Comparison of ENCODE assay signal across 35 cellular contexts in the genomic region with DNA sequence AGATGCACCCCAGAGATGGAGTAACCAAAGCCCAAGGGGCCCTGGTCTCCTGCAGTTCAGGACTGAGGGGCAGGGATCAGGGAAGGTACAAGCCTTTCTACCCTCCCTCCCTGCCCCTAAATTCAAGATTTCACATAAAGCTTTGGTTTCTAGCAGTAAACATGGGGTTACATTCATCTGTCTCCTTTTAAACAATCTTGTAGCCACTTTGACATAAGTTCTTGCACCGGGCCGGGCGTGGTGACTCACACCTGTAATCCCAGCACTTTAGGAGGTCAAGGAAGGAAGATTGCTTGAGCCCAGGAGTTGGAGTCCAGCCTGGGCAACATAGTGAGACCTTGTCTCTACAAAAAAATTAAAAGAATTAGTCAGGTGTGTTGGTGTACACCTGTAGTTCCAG. TPM values are rescaled to one million over a fixed set of nuclear protein-coding genes. Genes with fewer than 3 reads are reported as not detected.
"Had no signal": no experiment of that assay in that cellular context is flagged by ENCODE, and none has a peak within 500 bp of the region (broad histone marks: within the 10 kb centered on the region; RNA-seq: fewer than 3 reads in every experiment).

No MANE protein-coding gene starts in this region.

- H3K9me3 ChIP-seq: adrenal gland, body of pancreas, colonic mucosa, esophagus squamous epithelium, gastroesophageal sphincter had no signal

- H3K27me3 Mint-ChIP-seq: activated B cell treated with CpG ODN at 0.5 μM for 24 hours; activated naive CD4-positive, alpha-beta T cell treated with anti-CD3 and anti-CD28 coated beads, Interleukin-2, amount 50 U/mL, for 24 hours; activated naive CD8-positive, alpha-beta T cell treated with anti-CD3 and anti-CD28 coated beads for 36 hours; activated naive CD8-positive, alpha-beta T cell treated with anti-CD3 and anti-CD28 coated beads, Interleukin-2, amount 50 U/mL, for 24 hours; T-helper 17 cell had no signal

- FAIRE-seq: endometrium, endothelial cell of umbilical vein had no signal

- H3K4me3 ChIP-seq: adrenal gland, body of pancreas, colonic mucosa, esophagus squamous epithelium, gastroesophageal sphincter had no signal

- H3K4me3 Mint-ChIP-seq: activated B cell treated with CpG ODN at 0.5 μM for 24 hours; activated naive CD4-positive, alpha-beta T cell treated with anti-CD3 and anti-CD28 coated beads for 36 hours; activated naive CD4-positive, alpha-beta T cell treated with anti-CD3 and anti-CD28 coated beads, Interleukin-2, amount 50 U/mL, for 24 hours; activated naive CD8-positive, alpha-beta T cell treated with anti-CD3 and anti-CD28 coated beads for 36 hours; activated naive CD8-positive, alpha-beta T cell treated with anti-CD3 and anti-CD28 coated beads, Interleukin-2, amount 50 U/mL, for 24 hours; activated T-cell treated with anti-CD3 and anti-CD28 coated beads, Interleukin-2, amount 50 U/mL, for 4 hours; activated T-helper 1 cell treated with anti-CD3 and anti-CD28 coated beads, Interleukin-12 subunit alpha, Interleukin-12 subunit beta, Interleukin-2, Interleukin-4 antibody, amounts not matched to agents 30 ng/mL and 10 ng/mL and 1 ng/mL, durations not matched to agents 14 hours and 24 hours and 36 hours; T-helper 17 cell; T-helper 2 cell treated with Interferon-gamma antibody and Interleukin-4, amounts not matched to agents 5 μg/mL and 100 μg/mL, for 36 hours had no signal

- DNase-seq: activated B cell treated with CpG ODN at 0.5 μM for 24 hours; activated CD4-positive, alpha-beta T cell treated with anti-CD3 and anti-CD28 coated beads for 48 hours; activated CD4-positive, alpha-beta T cell treated with anti-CD3 and anti-CD28 coated beads, Interleukin-2, amount 50 U/mL, for 1 hour; activated CD4-positive, alpha-beta T cell treated with anti-CD3 and anti-CD28 coated beads, Interleukin-2, amount 50 U/mL, for 48 hours; activated CD8-positive, alpha-beta memory T cell treated with anti-CD3 and anti-CD28 coated beads, Interleukin-2, amount 50 U/mL, for 48 hours; activated effector memory CD4-positive, alpha-beta T cell treated with anti-CD3 and anti-CD28 coated beads, Interleukin-2, amount 50 U/mL, for 16 hours; activated naive CD4-positive, alpha-beta T cell treated with anti-CD3 and anti-CD28 coated beads for 36 hours; activated naive CD8-positive, alpha-beta T cell treated with anti-CD3 and anti-CD28 coated beads for 36 hours; activated naive CD8-positive, alpha-beta T cell treated with anti-CD3 and anti-CD28 coated beads, Interleukin-2, amount 50 U/mL, for 24 hours; activated T-cell treated with anti-CD3 and anti-CD28 coated beads for 4 hours; activated T-cell treated with anti-CD3 and anti-CD28 coated beads, Interleukin-2, amount 50 U/mL, for 4 hours; amygdala; aorta; body of pancreas; caudate nucleus; cerebellar nuclear complex; colonic mucosa; effector CD8-positive, alpha-beta T cell; esophagus squamous epithelium; foreskin melanocyte; T-helper 1 cell; T-helper 17 cell; T1000; WERI-Rb-1 had no signal

- ATAC-seq: activated CD4-positive, CD25-positive, alpha-beta regulatory T cell treated with anti-CD3 and anti-CD28 coated beads, Interleukin-2, amount 50 U/mL, for 24 hours; activated naive CD8-positive, alpha-beta T cell treated with anti-CD3 and anti-CD28 coated beads, Interleukin-2, amount 50 U/mL, for 24 hours; activated T-cell treated with anti-CD3 and anti-CD28 coated beads, Interleukin-2, amount 50 U/mL, for 4 hours; body of pancreas; gastroesophageal sphincter; T-helper 17 cell had no signal

- H3K27ac ChIP-seq: body of pancreas, colonic mucosa, epithelial cell of prostate, esophagus squamous epithelium, gastroesophageal sphincter, WERI-Rb-1 had no signal

- H3K9me3 Mint-ChIP-seq: activated B cell treated with CpG ODN at 0.5 μM for 24 hours; activated naive CD4-positive, alpha-beta T cell treated with anti-CD3 and anti-CD28 coated beads for 36 hours; activated naive CD4-positive, alpha-beta T cell treated with anti-CD3 and anti-CD28 coated beads, Interleukin-2, amount 50 U/mL, for 24 hours; activated naive CD8-positive, alpha-beta T cell treated with anti-CD3 and anti-CD28 coated beads for 36 hours; activated naive CD8-positive, alpha-beta T cell treated with anti-CD3 and anti-CD28 coated beads, Interleukin-2, amount 50 U/mL, for 24 hours; activated T-cell treated with anti-CD3 and anti-CD28 coated beads, Interleukin-2, amount 50 U/mL, for 4 hours; activated T-helper 1 cell treated with anti-CD3 and anti-CD28 coated beads, Interleukin-12 subunit alpha, Interleukin-12 subunit beta, Interleukin-2, Interleukin-4 antibody, amounts not matched to agents 30 ng/mL and 10 ng/mL and 1 ng/mL, durations not matched to agents 14 hours and 24 hours and 36 hours; activated T-helper 2 cell treated with anti-CD3 and anti-CD28 coated beads, Interferon-gamma antibody, Interleukin-2, Interleukin-4, amounts not matched to agents 10 μg/mL and 5 μg/mL and 100 μg/mL, durations not matched to agents 14 hours and 24 hours and 36 hours; T-helper 2 cell treated with Interferon-gamma antibody and Interleukin-4, amounts not matched to agents 5 μg/mL and 100 μg/mL, for 36 hours had no signal

- H3K27ac Mint-ChIP-seq: activated B cell treated with CpG ODN at 0.5 μM for 24 hours; activated naive CD4-positive, alpha-beta T cell treated with anti-CD3 and anti-CD28 coated beads, Interleukin-2, amount 50 U/mL, for 24 hours; activated naive CD8-positive, alpha-beta T cell treated with anti-CD3 and anti-CD28 coated beads for 36 hours; activated naive CD8-positive, alpha-beta T cell treated with anti-CD3 and anti-CD28 coated beads, Interleukin-2, amount 50 U/mL, for 24 hours; activated T-helper 1 cell treated with anti-CD3 and anti-CD28 coated beads, Interleukin-12 subunit alpha, Interleukin-12 subunit beta, Interleukin-2, Interleukin-4 antibody, amounts not matched to agents 30 ng/mL and 10 ng/mL and 1 ng/mL, durations not matched to agents 14 hours and 24 hours and 36 hours; T-helper 17 cell; T-helper 2 cell treated with Interferon-gamma antibody and Interleukin-4, amounts not matched to agents 5 μg/mL and 100 μg/mL, for 36 hours had no signal

- H3K27me3 ChIP-seq: adrenal gland, body of pancreas, colonic mucosa had no signal

- H3K36me3 ChIP-seq: colonic mucosa had no signal

RNA-seq across cellular contexts. Expression of gene ACTR3C, which starts 4.0 kb away (rescaled TPM):
- total RNA-seq: endothelial cell of umbilical vein had no signal

RNA-seq across cellular contexts. Expression of gene LRRC61, which starts 4.2 kb away (rescaled TPM):
- total RNA-seq: endothelial cell of umbilical vein had no signal

RNA-seq across cellular contexts. Expression of gene RARRES2, which starts 14.1 kb away (rescaled TPM):
- total RNA-seq: activated B cell treated with CpG ODN at 0.5 μM for 24 hours; activated naive CD4-positive, alpha-beta T cell treated with anti-CD3 and anti-CD28 coated beads for 36 hours; activated naive CD8-positive, alpha-beta T cell treated with anti-CD3 and anti-CD28 coated beads for 36 hours; activated T-helper 1 cell treated with anti-CD3 and anti-CD28 coated beads, Interleukin-12 subunit alpha, Interleukin-12 subunit beta, Interleukin-2, Interleukin-4 antibody, amounts not matched to agents 30 ng/mL and 10 ng/mL and 1 ng/mL, durations not matched to agents 14 hours and 24 hours and 36 hours; activated T-helper 2 cell treated with anti-CD3 and anti-CD28 coated beads, Interferon-gamma antibody, Interleukin-2, Interleukin-4, amounts not matched to agents 10 μg/mL and 5 μg/mL and 100 μg/mL, durations not matched to agents 14 hours and 24 hours and 36 hours; endothelial cell of umbilical vein; glomerular endothelial cell; T-helper 17 cell had no signal
- polyA plus RNA-seq: endothelial cell of umbilical vein had no signal
